Comparison of ENCODE assay signal across 27 cellular contexts in the genomic region with DNA sequence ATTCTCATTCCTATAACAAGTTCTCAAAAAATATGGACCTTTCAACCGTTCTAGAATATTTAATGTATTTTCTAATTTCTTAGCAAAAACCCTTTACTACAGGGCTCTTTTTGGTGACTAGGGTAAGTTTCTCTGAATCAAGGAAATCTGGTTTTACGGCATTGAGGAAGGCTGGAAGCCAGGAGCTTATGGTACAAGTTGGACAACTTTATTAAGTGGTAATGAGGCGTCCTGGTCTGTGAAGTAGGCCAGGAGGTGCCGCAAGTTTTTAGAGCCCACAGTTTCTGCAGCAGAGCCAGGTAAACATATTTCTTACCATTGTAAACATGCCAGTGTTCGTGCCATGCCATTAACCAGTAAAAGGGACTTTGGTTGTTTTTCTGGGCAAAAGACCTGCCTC.
"Had no signal": no experiment of that assay in that cellular context is flagged by ENCODE, and none has a peak within 500 bp of the region (broad histone marks: within the 10 kb centered on the region; RNA-seq: fewer than 3 reads in every experiment).

No MANE protein-coding gene starts in this region.

- H3K4me3 ChIP-seq: colonic mucosa, lung, neural progenitor cell, stomach, thyroid gland, vagina had no signal

- FAIRE-seq: endothelial cell of umbilical vein, frontal cortex had no signal

- H3K36me3 ChIP-seq: colonic mucosa, neural progenitor cell, thyroid gland, vagina had no signal

- H3K27me3 Mint-ChIP-seq: memory B cell, progenitor cell of endocrine pancreas had no signal

- H3K79me2 ChIP-seq: parathyroid adenoma had no signal

- H3K36me3 Mint-ChIP-seq: stimulated activated effector memory CD8-positive, alpha-beta T cell treated with anti-CD3 and anti-CD28 coated beads, Interleukin-12 subunit alpha, Interleukin-12 subunit beta, amount 100 ng/mL, for 72 hours had no signal

- H3K9me3 ChIP-seq: colonic mucosa, stomach, thyroid gland, vagina had no signal

- H3K27ac Mint-ChIP-seq: memory B cell; natural killer cell; neural progenitor cell; progenitor cell of endocrine pancreas; stimulated activated effector memory CD8-positive, alpha-beta T cell treated with anti-CD3 and anti-CD28 coated beads, Interleukin-12 subunit alpha, Interleukin-12 subunit beta, amount 100 ng/mL, for 72 hours had no signal

- H3K4me1 Mint-ChIP-seq: memory B cell; stimulated activated effector memory CD8-positive, alpha-beta T cell treated with anti-CD3 and anti-CD28 coated beads, Interleukin-12 subunit alpha, Interleukin-12 subunit beta, amount 100 ng/mL, for 72 hours had no signal

- H3K27me3 ChIP-seq: colonic mucosa, neural progenitor cell, stomach, thyroid gland, vagina had no signal

- H3K4me2 ChIP-seq: neural progenitor cell had no signal

- DNase-seq: colonic mucosa; dermis blood vessel endothelial cell; effector memory CD4-positive, alpha-beta T cell; erythroblast; hypothalamus; immature natural killer cell; islet precursor cell; kidney glomerular epithelial cell; left colon; left ventricle myocardium superior; natural killer cell; stimulated activated CD4-positive, alpha-beta T cell treated with anti-CD3 and anti-CD28 coated beads, Interleukin-2, amount 100 ng/mL, for 24 hours; stimulated activated CD4-positive, alpha-beta T cell treated with anti-CD3 and anti-CD28 coated beads, Interleukin-4, amount 100 ng/mL, for 24 hours; stimulated activated naive CD4-positive, alpha-beta T cell treated with Interleukin-2 at 50 U/mL for 16 hours; stomach; thyroid gland; trophoblast cell had no signal

- H3K4me3 Mint-ChIP-seq: memory B cell; natural killer cell; neural progenitor cell; stimulated activated effector memory CD8-positive, alpha-beta T cell treated with anti-CD3 and anti-CD28 coated beads, Interleukin-12 subunit alpha, Interleukin-12 subunit beta, amount 100 ng/mL, for 72 hours had no signal

- H3K4me1 ChIP-seq: colonic mucosa, parathyroid adenoma had no signal

- H3K9me3 Mint-ChIP-seq: natural killer cell; stimulated activated effector memory CD8-positive, alpha-beta T cell treated with anti-CD3 and anti-CD28 coated beads, Interleukin-12 subunit alpha, Interleukin-12 subunit beta, amount 100 ng/mL, for 72 hours had no signal

- H3K9ac ChIP-seq: neural progenitor cell, parathyroid adenoma had no signal

- H2AFZ ChIP-seq: neural progenitor cell, parathyroid adenoma had no signal

- ATAC-seq: left colon, left ventricle myocardium superior, sciatic nerve had no signal

- H3K27ac ChIP-seq: colonic mucosa, neural progenitor cell, parathyroid adenoma, stomach, thyroid gland, vagina had no signal
